In the genomic region with DNA sequence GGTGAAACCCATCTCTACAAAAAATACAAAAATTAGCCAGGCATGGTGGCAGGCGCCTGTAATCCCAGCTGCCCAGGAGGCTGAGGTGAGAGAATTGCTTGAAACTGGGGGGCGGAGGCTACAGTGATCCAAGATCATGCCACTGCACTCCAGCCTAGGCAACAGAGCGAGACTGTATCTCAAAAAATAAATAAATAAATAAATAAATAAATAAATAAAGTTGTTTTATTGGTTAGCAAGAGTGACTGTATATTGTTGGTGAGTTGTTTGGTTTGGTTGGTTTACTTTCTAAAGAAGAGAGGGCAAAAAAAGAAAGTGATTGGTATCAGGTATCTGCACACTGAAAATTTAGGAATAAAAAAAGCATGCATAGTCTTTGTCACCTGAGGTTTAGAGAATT, we compare ENCODE assay signal across 1 cellular context.
TF ChIP-seq lines count a peak whose summit lies in the region.

No MANE protein-coding gene starts in this region.

TF ChIP-seq in HEK293, 187 proteins besides CTCF, POLR2A, EP300 and RAD21 (continued from another document):
- TF ChIP-seq, protein P1, sequence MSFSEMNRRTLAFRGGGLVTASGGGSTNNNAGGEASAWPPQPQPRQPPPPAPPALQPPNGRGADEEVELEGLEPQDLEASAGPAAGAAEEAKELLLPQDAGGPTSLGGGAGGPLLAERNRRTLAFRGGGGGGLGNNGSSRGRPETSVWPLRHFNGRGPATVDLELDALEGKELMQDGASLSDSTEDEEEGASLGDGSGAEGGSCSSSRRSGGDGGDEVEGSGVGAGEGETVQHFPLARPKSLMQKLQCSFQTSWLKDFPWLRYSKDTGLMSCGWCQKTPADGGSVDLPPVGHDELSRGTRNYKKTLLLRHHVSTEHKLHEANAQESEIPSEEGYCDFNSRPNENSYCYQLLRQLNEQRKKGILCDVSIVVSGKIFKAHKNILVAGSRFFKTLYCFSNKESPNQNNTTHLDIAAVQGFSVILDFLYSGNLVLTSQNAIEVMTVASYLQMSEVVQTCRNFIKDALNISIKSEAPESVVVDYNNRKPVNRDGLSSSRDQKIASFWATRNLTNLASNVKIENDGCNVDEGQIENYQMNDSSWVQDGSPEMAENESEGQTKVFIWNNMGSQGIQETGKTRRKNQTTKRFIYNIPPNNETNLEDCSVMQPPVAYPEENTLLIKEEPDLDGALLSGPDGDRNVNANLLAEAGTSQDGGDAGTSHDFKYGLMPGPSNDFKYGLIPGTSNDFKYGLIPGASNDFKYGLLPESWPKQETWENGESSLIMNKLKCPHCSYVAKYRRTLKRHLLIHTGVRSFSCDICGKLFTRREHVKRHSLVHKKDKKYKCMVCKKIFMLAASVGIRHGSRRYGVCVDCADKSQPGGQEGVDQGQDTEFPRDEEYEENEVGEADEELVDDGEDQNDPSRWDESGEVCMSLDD (tag by site-specific recombination; IDR thresholded peaks at IDR 0.05) = no peak
- 0 out of 2 replicates have a peak, but pooled peaks have one; percentile 18 for TF ChIP-seq ZNF202 (tag by site-specific recombination; IDR thresholded peaks at IDR 0.05; ENCODE audit: borderline replicate concordance)
- TF ChIP-seq ZNF660 (tag by site-specific recombination; IDR thresholded peaks at IDR 0.05) = no peak
- TF ChIP-seq ZNF394 (tag by site-specific recombination; IDR thresholded peaks at IDR 0.05; ENCODE audit: borderline replicate concordance) = peak; percentile 38; the same call in 1 of the 2 replicates
- no peak for TF ChIP-seq ZNF621 (tag by site-specific recombination; IDR thresholded peaks at IDR 0.05)
- no peak for TF ChIP-seq ZNF571 (tag by site-specific recombination; IDR thresholded peaks at IDR 0.05)
- no peak for TF ChIP-seq ZNF48 (tag by site-specific recombination; IDR thresholded peaks at IDR 0.05)
- TF ChIP-seq, protein P2, sequence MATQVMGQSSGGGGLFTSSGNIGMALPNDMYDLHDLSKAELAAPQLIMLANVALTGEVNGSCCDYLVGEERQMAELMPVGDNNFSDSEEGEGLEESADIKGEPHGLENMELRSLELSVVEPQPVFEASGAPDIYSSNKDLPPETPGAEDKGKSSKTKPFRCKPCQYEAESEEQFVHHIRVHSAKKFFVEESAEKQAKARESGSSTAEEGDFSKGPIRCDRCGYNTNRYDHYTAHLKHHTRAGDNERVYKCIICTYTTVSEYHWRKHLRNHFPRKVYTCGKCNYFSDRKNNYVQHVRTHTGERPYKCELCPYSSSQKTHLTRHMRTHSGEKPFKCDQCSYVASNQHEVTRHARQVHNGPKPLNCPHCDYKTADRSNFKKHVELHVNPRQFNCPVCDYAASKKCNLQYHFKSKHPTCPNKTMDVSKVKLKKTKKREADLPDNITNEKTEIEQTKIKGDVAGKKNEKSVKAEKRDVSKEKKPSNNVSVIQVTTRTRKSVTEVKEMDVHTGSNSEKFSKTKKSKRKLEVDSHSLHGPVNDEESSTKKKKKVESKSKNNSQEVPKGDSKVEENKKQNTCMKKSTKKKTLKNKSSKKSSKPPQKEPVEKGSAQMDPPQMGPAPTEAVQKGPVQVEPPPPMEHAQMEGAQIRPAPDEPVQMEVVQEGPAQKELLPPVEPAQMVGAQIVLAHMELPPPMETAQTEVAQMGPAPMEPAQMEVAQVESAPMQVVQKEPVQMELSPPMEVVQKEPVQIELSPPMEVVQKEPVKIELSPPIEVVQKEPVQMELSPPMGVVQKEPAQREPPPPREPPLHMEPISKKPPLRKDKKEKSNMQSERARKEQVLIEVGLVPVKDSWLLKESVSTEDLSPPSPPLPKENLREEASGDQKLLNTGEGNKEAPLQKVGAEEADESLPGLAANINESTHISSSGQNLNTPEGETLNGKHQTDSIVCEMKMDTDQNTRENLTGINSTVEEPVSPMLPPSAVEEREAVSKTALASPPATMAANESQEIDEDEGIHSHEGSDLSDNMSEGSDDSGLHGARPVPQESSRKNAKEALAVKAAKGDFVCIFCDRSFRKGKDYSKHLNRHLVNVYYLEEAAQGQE (tag by site-specific recombination; IDR thresholded peaks at IDR 0.05) = 0 out of 2 replicates have a peak, but pooled peaks have one; percentile 27
- TF ChIP-seq ZNF211 (tag by site-specific recombination; IDR thresholded peaks at IDR 0.05; ENCODE audit: low read depth) = no peak
- 0 out of 2 replicates have a peak, but pooled peaks have one; percentile 30 for TF ChIP-seq ZNF555 (tag by site-specific recombination; conservative IDR thresholded peaks at IDR 0.05)
- no peak for TF ChIP-seq ZNF169 (tag by site-specific recombination; IDR thresholded peaks at IDR 0.05)
- TF ChIP-seq, protein P3, sequence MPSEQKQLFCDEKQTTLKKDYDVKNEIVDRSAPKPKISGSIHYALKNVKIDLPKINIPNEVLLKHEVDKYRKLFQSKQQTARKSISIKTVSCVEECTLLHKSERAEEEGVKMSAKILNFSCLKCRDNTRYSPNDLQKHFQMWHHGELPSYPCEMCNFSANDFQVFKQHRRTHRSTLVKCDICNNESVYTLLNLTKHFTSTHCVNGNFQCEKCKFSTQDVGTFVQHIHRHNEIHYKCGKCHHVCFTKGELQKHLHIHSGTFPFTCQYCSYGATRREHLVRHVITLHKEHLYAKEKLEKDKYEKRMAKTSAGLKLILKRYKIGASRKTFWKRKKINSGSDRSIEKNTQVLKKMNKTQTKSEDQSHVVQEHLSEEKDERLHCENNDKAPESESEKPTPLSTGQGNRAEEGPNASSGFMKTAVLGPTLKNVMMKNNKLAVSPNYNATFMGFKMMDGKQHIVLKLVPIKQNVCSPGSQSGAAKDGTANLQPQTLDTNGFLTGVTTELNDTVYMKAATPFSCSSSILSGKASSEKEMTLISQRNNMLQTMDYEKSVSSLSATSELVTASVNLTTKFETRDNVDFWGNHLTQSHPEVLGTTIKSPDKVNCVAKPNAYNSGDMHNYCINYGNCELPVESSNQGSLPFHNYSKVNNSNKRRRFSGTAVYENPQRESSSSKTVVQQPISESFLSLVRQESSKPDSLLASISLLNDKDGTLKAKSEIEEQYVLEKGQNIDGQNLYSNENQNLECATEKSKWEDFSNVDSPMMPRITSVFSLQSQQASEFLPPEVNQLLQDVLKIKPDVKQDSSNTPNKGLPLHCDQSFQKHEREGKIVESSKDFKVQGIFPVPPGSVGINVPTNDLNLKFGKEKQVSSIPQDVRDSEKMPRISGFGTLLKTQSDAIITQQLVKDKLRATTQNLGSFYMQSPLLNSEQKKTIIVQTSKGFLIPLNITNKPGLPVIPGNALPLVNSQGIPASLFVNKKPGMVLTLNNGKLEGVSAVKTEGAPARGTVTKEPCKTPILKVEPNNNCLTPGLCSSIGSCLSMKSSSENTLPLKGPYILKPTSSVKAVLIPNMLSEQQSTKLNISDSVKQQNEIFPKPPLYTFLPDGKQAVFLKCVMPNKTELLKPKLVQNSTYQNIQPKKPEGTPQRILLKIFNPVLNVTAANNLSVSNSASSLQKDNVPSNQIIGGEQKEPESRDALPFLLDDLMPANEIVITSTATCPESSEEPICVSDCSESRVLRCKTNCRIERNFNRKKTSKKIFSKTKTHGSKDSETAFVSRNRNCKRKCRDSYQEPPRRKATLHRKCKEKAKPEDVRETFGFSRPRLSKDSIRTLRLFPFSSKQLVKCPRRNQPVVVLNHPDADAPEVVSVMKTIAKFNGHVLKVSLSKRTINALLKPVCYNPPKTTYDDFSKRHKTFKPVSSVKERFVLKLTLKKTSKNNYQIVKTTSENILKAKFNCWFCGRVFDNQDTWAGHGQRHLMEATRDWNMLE (tag by site-specific recombination; conservative IDR thresholded peaks at IDR 0.05; ENCODE audit: low read depth) = peak; percentile 55; the same call in 1 of the 2 replicates
- TF ChIP-seq ZBTB8A (tag by site-specific recombination; IDR thresholded peaks at IDR 0.05) = 0 out of 2 replicates have a peak, but pooled peaks have one; percentile 25
- TF ChIP-seq ZNF654 (tag by site-specific recombination; IDR thresholded peaks at IDR 0.05; ENCODE audit: low read depth) = no peak
- TF ChIP-seq, protein P4, sequence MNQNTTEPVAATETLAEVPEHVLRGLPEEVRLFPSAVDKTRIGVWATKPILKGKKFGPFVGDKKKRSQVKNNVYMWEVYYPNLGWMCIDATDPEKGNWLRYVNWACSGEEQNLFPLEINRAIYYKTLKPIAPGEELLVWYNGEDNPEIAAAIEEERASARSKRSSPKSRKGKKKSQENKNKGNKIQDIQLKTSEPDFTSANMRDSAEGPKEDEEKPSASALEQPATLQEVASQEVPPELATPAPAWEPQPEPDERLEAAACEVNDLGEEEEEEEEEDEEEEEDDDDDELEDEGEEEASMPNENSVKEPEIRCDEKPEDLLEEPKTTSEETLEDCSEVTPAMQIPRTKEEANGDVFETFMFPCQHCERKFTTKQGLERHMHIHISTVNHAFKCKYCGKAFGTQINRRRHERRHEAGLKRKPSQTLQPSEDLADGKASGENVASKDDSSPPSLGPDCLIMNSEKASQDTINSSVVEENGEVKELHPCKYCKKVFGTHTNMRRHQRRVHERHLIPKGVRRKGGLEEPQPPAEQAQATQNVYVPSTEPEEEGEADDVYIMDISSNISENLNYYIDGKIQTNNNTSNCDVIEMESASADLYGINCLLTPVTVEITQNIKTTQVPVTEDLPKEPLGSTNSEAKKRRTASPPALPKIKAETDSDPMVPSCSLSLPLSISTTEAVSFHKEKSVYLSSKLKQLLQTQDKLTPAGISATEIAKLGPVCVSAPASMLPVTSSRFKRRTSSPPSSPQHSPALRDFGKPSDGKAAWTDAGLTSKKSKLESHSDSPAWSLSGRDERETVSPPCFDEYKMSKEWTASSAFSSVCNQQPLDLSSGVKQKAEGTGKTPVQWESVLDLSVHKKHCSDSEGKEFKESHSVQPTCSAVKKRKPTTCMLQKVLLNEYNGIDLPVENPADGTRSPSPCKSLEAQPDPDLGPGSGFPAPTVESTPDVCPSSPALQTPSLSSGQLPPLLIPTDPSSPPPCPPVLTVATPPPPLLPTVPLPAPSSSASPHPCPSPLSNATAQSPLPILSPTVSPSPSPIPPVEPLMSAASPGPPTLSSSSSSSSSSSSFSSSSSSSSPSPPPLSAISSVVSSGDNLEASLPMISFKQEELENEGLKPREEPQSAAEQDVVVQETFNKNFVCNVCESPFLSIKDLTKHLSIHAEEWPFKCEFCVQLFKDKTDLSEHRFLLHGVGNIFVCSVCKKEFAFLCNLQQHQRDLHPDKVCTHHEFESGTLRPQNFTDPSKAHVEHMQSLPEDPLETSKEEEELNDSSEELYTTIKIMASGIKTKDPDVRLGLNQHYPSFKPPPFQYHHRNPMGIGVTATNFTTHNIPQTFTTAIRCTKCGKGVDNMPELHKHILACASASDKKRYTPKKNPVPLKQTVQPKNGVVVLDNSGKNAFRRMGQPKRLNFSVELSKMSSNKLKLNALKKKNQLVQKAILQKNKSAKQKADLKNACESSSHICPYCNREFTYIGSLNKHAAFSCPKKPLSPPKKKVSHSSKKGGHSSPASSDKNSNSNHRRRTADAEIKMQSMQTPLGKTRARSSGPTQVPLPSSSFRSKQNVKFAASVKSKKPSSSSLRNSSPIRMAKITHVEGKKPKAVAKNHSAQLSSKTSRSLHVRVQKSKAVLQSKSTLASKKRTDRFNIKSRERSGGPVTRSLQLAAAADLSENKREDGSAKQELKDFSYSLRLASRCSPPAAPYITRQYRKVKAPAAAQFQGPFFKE (tag by site-specific recombination; IDR thresholded peaks at IDR 0.05; ENCODE audit: borderline replicate concordance) = no peak
- TF ChIP-seq ZNF785 (tag by site-specific recombination; IDR thresholded peaks at IDR 0.05) = no peak
- TF ChIP-seq, protein P5, sequence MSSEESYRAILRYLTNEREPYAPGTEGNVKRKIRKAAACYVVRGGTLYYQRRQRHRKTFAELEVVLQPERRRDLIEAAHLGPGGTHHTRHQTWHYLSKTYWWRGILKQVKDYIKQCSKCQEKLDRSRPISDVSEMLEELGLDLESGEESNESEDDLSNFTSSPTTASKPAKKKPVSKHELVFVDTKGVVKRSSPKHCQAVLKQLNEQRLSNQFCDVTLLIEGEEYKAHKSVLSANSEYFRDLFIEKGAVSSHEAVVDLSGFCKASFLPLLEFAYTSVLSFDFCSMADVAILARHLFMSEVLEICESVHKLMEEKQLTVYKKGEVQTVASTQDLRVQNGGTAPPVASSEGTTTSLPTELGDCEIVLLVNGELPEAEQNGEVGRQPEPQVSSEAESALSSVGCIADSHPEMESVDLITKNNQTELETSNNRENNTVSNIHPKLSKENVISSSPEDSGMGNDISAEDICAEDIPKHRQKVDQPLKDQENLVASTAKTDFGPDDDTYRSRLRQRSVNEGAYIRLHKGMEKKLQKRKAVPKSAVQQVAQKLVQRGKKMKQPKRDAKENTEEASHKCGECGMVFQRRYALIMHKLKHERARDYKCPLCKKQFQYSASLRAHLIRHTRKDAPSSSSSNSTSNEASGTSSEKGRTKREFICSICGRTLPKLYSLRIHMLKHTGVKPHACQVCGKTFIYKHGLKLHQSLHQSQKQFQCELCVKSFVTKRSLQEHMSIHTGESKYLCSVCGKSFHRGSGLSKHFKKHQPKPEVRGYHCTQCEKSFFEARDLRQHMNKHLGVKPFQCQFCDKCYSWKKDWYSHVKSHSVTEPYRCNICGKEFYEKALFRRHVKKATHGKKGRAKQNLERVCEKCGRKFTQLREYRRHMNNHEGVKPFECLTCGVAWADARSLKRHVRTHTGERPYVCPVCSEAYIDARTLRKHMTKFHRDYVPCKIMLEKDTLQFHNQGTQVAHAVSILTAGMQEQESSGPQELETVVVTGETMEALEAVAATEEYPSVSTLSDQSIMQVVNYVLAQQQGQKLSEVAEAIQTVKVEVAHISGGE (tag by site-specific recombination; conservative IDR thresholded peaks at IDR 0.05; ENCODE audit: low read depth) = peak; percentile 39; the same call in 1 of the 2 replicates
- TF ChIP-seq ZNF521 (tag by site-specific recombination; IDR thresholded peaks at IDR 0.05) = no peak
- peak; percentile 9; the same call in 1 of the 2 replicates for TF ChIP-seq ZNF140 (tag by site-specific recombination; IDR thresholded peaks at IDR 0.05)
- peak; percentile 36; the same call in 1 of the 2 replicates for TF ChIP-seq ZNF623 (tag by site-specific recombination; IDR thresholded peaks at IDR 0.05)
- TF ChIP-seq SP7 (tag by site-specific recombination; IDR thresholded peaks at IDR 0.05) = no peak
- TF ChIP-seq ZNF174 (tag by site-specific recombination; IDR thresholded peaks at IDR 0.05) = no peak
